ENCODE assay signal across 29 cellular contexts in genomic region chr2:43092520-43093179, GRCh38.
"Had no signal": no experiment of that assay in that cellular context is flagged by ENCODE, and none has a peak within 500 bp of the region (broad histone marks: within the 10 kb centered on the region; RNA-seq: fewer than 3 reads in every experiment).

No MANE protein-coding gene starts in this region.

- H3K4me3 Mint-ChIP-seq: activated CD4-positive, alpha-beta T cell treated with anti-CD3 and anti-CD28 coated beads for 36 hours; activated CD8-positive, alpha-beta T cell treated with anti-CD3 and anti-CD28 coated beads for 36 hours; activated naive CD4-positive, alpha-beta T cell treated with anti-CD3 and anti-CD28 coated beads, Interleukin-2, amount 50 U/mL, for 24 hours; activated T-helper 1 cell treated with anti-CD3 and anti-CD28 coated beads, Interleukin-12 subunit alpha, Interleukin-12 subunit beta, Interleukin-2, Interleukin-4 antibody, amounts not matched to agents 30 ng/mL and 10 ng/mL and 1 ng/mL, durations not matched to agents 14 hours and 24 hours and 36 hours; brain; T-cell had no signal

- H3K36me3 ChIP-seq: ascending aorta, cardiac muscle cell had no signal

- H3K27me3 Mint-ChIP-seq: activated CD4-positive, alpha-beta T cell treated with anti-CD3 and anti-CD28 coated beads for 36 hours; activated CD8-positive, alpha-beta T cell treated with anti-CD3 and anti-CD28 coated beads for 36 hours; activated naive CD4-positive, alpha-beta T cell treated with anti-CD3 and anti-CD28 coated beads, Interleukin-2, amount 50 U/mL, for 24 hours; brain; T-cell had no signal

- H3K4me3 ChIP-seq: ascending aorta, cardiac muscle cell, SK-N-MC had no signal

- H3K27me3 ChIP-seq: ascending aorta, cardiac muscle cell had no signal

- ATAC-seq: activated CD4-positive, alpha-beta T cell treated with anti-CD3 and anti-CD28 coated beads for 36 hours; activated CD8-positive, alpha-beta T cell treated with anti-CD3 and anti-CD28 coated beads for 36 hours; Panc1; Right ventricle myocardium inferior; T-cell had no signal

- H3K27ac ChIP-seq: ascending aorta, cardiac muscle cell, SK-N-MC, VCaP had no signal

- H3K4me1 Mint-ChIP-seq: activated CD4-positive, alpha-beta T cell treated with anti-CD3 and anti-CD28 coated beads for 36 hours; activated naive CD4-positive, alpha-beta T cell treated with anti-CD3 and anti-CD28 coated beads, Interleukin-2, amount 50 U/mL, for 24 hours; T-cell had no signal

- H3K27ac Mint-ChIP-seq: activated CD4-positive, alpha-beta T cell treated with anti-CD3 and anti-CD28 coated beads for 36 hours; activated CD8-positive, alpha-beta T cell treated with anti-CD3 and anti-CD28 coated beads for 36 hours; activated naive CD4-positive, alpha-beta T cell treated with anti-CD3 and anti-CD28 coated beads, Interleukin-2, amount 50 U/mL, for 24 hours; activated T-helper 1 cell treated with anti-CD3 and anti-CD28 coated beads, Interleukin-12 subunit alpha, Interleukin-12 subunit beta, Interleukin-2, Interleukin-4 antibody, amounts not matched to agents 30 ng/mL and 10 ng/mL and 1 ng/mL, durations not matched to agents 14 hours and 24 hours and 36 hours; T-cell had no signal

- DNase-seq: activated CD4-positive, alpha-beta T cell treated with anti-CD3 and anti-CD28 coated beads for 36 hours; activated CD4-positive, alpha-beta T cell treated with anti-CD3 and anti-CD28 coated beads, Interleukin-2, amount 50 U/mL, for 1 hour; activated CD8-positive, alpha-beta memory T cell treated with anti-CD3 and anti-CD28 coated beads, Interleukin-2, amount 50 U/mL, for 48 hours; activated CD8-positive, alpha-beta T cell treated with anti-CD3 and anti-CD28 coated beads for 36 hours; activated effector memory CD4-positive, alpha-beta T cell treated with Interleukin-2 at 50 U/mL for 16 hours; activated naive CD4-positive, alpha-beta T cell; activated T-cell treated with anti-CD3 and anti-CD28 coated beads, Interleukin-2, amount 50 U/mL, for 1 hour; Kasumi-1; KBM-7; NCI-H1048; NCI-H146; NCI-H187 treated with DMSO at 0.1 percent for 48 hours; NCI-H2171; NCI-H226; NCI-H526 treated with DMSO at 0.1 percent for 48 hours; NCI-H82; NK-92 treated with Interleukin-12 subunit alpha and Interleukin-12 subunit beta, amount 100 ng/mL, for 24 hours; OCI-M1; RPMI8226; T-cell had no signal
